In genomic region chr20:3994125-3994524, GRCh38 we compare ENCODE assay signal across 23 cellular contexts.
"Had no signal": no experiment of that assay in that cellular context is flagged by ENCODE, and none has a peak within 500 bp of the region (broad histone marks: within the 10 kb centered on the region; RNA-seq: fewer than 3 reads in every experiment).

No MANE protein-coding gene starts in this region.

- H3K27me3 Mint-ChIP-seq: stimulated activated memory B cell treated with anti-CD40 and anti-IgM and Interleukin-4, amounts not matched to agents 10 μg/mL and 1 μg/mL and 100 μg/mL, for 72 hours; stimulated activated naive CD8-positive, alpha-beta T cell treated with anti-CD3 and anti-CD28 coated beads, Interleukin-15, Interleukin-2, amounts not matched to agents 100 ng/mL and 50 ng/mL, for 24 hours had no signal

- H3K4me1 ChIP-seq: esophagus squamous epithelium, testis, upper lobe of right lung had no signal

- H2AFZ ChIP-seq: hepatocyte had no signal

- H3K36me3 ChIP-seq: tibial nerve, vagina had no signal

- H3K4me3 ChIP-seq: esophagus squamous epithelium, hepatocyte, lung, spleen, testis, tibial nerve, upper lobe of right lung, vagina had no signal

- H3K9me3 ChIP-seq: esophagus squamous epithelium, spleen, testis, tibial nerve, upper lobe of right lung, vagina had no signal

- H3K27me3 ChIP-seq: esophagus squamous epithelium, hepatocyte, spleen, testis, tibial nerve, upper lobe of right lung, vagina had no signal

- DNase-seq: dermis blood vessel endothelial cell; esophagus squamous epithelium; foreskin fibroblast; head of caudate nucleus; left colon; left ventricle myocardium superior; mesenchymal stem cell; midbrain; nephron progenitor cell; posterior cingulate gyrus; spleen; stimulated activated CD4-positive, alpha-beta T cell treated with anti-CD3 and anti-CD28 coated beads, Interleukin-15, amount 100 ng/mL, for 24 hours; stimulated activated CD4-positive, alpha-beta T cell treated with anti-CD3 and anti-CD28 coated beads, Interleukin-1b, Interleukin-23, amount 100 ng/mL, for 48 hours; stimulated activated CD4-positive, alpha-beta T cell treated with anti-CD3 and anti-CD28 coated beads, Interleukin-4, amount 100 ng/mL, for 24 hours; testis; upper lobe of right lung had no signal

- ATAC-seq: left colon; left ventricle myocardium superior; sciatic nerve; stimulated activated memory B cell treated with anti-CD40 and anti-IgM and Interleukin-4, amounts not matched to agents 10 μg/mL and 1 μg/mL and 100 μg/mL, for 72 hours; upper lobe of right lung had no signal

- H3K9me3 Mint-ChIP-seq: stimulated activated memory B cell treated with anti-CD40 and anti-IgM and Interleukin-4, amounts not matched to agents 10 μg/mL and 1 μg/mL and 100 μg/mL, for 72 hours had no signal

- H3K27ac Mint-ChIP-seq: nephron progenitor cell; stimulated activated memory B cell treated with anti-CD40 and anti-IgM and Interleukin-4, amounts not matched to agents 10 μg/mL and 1 μg/mL and 100 μg/mL, for 72 hours had no signal

- H3K4me3 Mint-ChIP-seq: nephron progenitor cell; stimulated activated memory B cell treated with anti-CD40 and anti-IgM and Interleukin-4, amounts not matched to agents 10 μg/mL and 1 μg/mL and 100 μg/mL, for 72 hours had no signal

- H3K27ac ChIP-seq: esophagus squamous epithelium, hepatocyte, testis, upper lobe of right lung, vagina had no signal

- H3K4me2 ChIP-seq: hepatocyte had no signal
